In the genomic region with DNA sequence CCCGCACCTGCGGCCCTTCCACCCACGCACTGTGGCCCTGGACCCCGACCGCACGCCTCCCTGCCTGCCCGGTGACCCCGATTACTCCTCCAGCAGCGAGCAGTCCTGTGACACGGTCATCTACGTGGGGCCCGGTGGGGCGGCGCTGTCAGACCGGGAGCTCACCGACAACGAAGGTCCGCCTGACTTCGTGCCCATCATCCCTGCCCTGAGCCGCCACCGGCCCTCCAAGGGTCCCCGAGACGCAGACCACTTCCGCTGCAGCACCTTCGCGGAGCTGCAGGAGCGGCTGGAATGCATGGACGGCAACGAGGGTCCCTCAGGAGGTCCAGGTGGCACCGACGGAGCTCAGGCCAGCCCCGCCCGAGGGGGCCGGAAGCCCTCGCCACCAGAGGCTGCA, we compare ENCODE assay signal across 31 cellular contexts.
"Had no signal": no experiment of that assay in that cellular context is flagged by ENCODE, and none has a peak within 500 bp of the region (broad histone marks: within the 10 kb centered on the region; RNA-seq: fewer than 3 reads in every experiment).

No MANE protein-coding gene starts in this region.

- H3K36me3 ChIP-seq: brain microvascular endothelial cell, breast epithelium had no signal

- H3K27ac ChIP-seq: adrenal gland, body of pancreas, brain microvascular endothelial cell, breast epithelium, VCaP had no signal

- DNase-seq: activated B cell treated with CpG ODN at 0.5 μM for 24 hours; activated CD4-positive, alpha-beta memory T cell treated with anti-CD3 and anti-CD28 coated beads for 36 hours; activated CD4-positive, alpha-beta T cell treated with anti-CD3 and anti-CD28 coated beads for 4 hours; activated CD4-positive, alpha-beta T cell treated with anti-CD3 and anti-CD28 coated beads, Interleukin-2, amount 10 ng/mL, durations not matched to agents 24 days and 14 days; activated CD4-positive, alpha-beta T cell treated with anti-CD3 and anti-CD28 coated beads, Interleukin-2, amount 50 U/mL, for 1 hour; activated CD4-positive, alpha-beta T cell treated with anti-CD3 and anti-CD28 coated beads, Interleukin-2, amount 50 U/mL, for 4 hours; activated CD4-positive, CD25-positive, alpha-beta regulatory T cell treated with anti-CD3 and anti-CD28 coated beads, Interleukin-2, amount 50 U/mL, for 72 hours; activated CD8-positive, alpha-beta memory T cell treated with anti-CD3 and anti-CD28 coated beads, Interleukin-2, amount 50 U/mL, for 4 hours; activated CD8-positive, alpha-beta T cell treated with anti-CD3 and anti-CD28 coated beads for 36 hours; activated effector memory CD4-positive, alpha-beta T cell treated with anti-CD3 and anti-CD28 coated beads, Interleukin-2, amount 50 U/mL, for 16 hours; activated gamma-delta T cell treated with Interleukin-2 at 50 U/mL for 16 hours; activated naive CD4-positive, alpha-beta T cell; activated naive CD4-positive, alpha-beta T cell treated with anti-CD3 and anti-CD28 coated beads for 36 hours; activated naive CD4-positive, alpha-beta T cell treated with anti-CD3 and anti-CD28 coated beads, Interleukin-2, amount 50 U/mL, for 16 hours; activated naive CD8-positive, alpha-beta T cell treated with anti-CD3 and anti-CD28 coated beads for 36 hours; activated T-cell treated with anti-CD3 and anti-CD28 coated beads for 4 hours; activated T-cell treated with anti-CD3 and anti-CD28 coated beads, Interleukin-2, amount 50 U/mL, for 1 hour; activated T-cell treated with anti-CD3 and anti-CD28 coated beads, Interleukin-2, amount 50 U/mL, for 4 hours; activated T-cell treated with anti-CD3 and anti-CD28 coated beads, Interleukin-2, amount 50 U/mL, for 72 hours; adrenal gland; amniotic stem cell; aorta; body of pancreas; brain microvascular endothelial cell; central memory CD4-positive, alpha-beta T cell; T-helper 2 cell; T-helper 9 cell had no signal

- H3K4me3 ChIP-seq: adrenal gland, body of pancreas, breast epithelium had no signal

- H3K27me3 ChIP-seq: adrenal gland, body of pancreas, brain microvascular endothelial cell had no signal

- H3K9me3 ChIP-seq: adrenal gland, body of pancreas, breast epithelium had no signal

- ATAC-seq: activated CD8-positive, alpha-beta T cell treated with anti-CD3 and anti-CD28 coated beads for 36 hours; activated naive CD4-positive, alpha-beta T cell treated with anti-CD3 and anti-CD28 coated beads, Interleukin-2, amount 50 U/mL, for 72 hours; activated T-cell treated with anti-CD3 and anti-CD28 coated beads, Interleukin-2, amount 50 U/mL, for 4 hours; activated T-cell treated with anti-CD3 and anti-CD28 coated beads, Interleukin-2, amount 50 U/mL, for 72 hours; activated T-helper 17 cell treated with anti-CD3 and anti-CD28 coated beads, Interleukin-2, amount 50 U/mL, for 72 hours; body of pancreas had no signal

- H3K4me1 ChIP-seq: adrenal gland, breast epithelium had no signal
